Comparison of ENCODE assay signal across 32 cellular contexts in genomic region chr13:91699863-91700262, GRCh38.
"Had no signal": no experiment of that assay in that cellular context is flagged by ENCODE, and none has a peak within 500 bp of the region (broad histone marks: within the 10 kb centered on the region; RNA-seq: fewer than 3 reads in every experiment).

No MANE protein-coding gene starts in this region.

- H3K27me3 ChIP-seq: adrenal gland, body of pancreas, colonic mucosa had no signal

- H3K27ac ChIP-seq: adrenal gland, body of pancreas, colonic mucosa, WERI-Rb-1 had no signal

- H3K9me3 Mint-ChIP-seq: activated naive CD4-positive, alpha-beta T cell treated with anti-CD3 and anti-CD28 coated beads for 36 hours; activated naive CD4-positive, alpha-beta T cell treated with anti-CD3 and anti-CD28 coated beads, Interleukin-2, amount 50 U/mL, for 24 hours; activated naive CD8-positive, alpha-beta T cell treated with anti-CD3 and anti-CD28 coated beads for 36 hours; activated T-helper 1 cell treated with anti-CD3 and anti-CD28 coated beads, Interleukin-12 subunit alpha, Interleukin-12 subunit beta, Interleukin-2, Interleukin-4 antibody, amounts not matched to agents 30 ng/mL and 10 ng/mL and 1 ng/mL, durations not matched to agents 14 hours and 24 hours and 36 hours; activated T-helper 2 cell treated with anti-CD3 and anti-CD28 coated beads, Interferon-gamma antibody, Interleukin-2, Interleukin-4, amounts not matched to agents 10 μg/mL and 5 μg/mL and 100 μg/mL, durations not matched to agents 14 hours and 24 hours and 36 hours; T-helper 2 cell treated with Interferon-gamma antibody and Interleukin-4, amounts not matched to agents 5 μg/mL and 100 μg/mL, for 36 hours had no signal

- H3K36me3 ChIP-seq: adrenal gland, colonic mucosa, WERI-Rb-1 had no signal

- H3K4me1 Mint-ChIP-seq: activated B cell treated with CpG ODN at 0.5 μM for 24 hours; activated CD8-positive, alpha-beta memory T cell treated with anti-CD3 and anti-CD28 coated beads, Interleukin-2, amount 10 ng/mL, durations not matched to agents 7 days and 5 days; activated naive CD4-positive, alpha-beta T cell treated with anti-CD3 and anti-CD28 coated beads, Interleukin-2, amount 50 U/mL, for 24 hours; activated naive CD8-positive, alpha-beta T cell treated with anti-CD3 and anti-CD28 coated beads for 36 hours; activated naive CD8-positive, alpha-beta T cell treated with anti-CD3 and anti-CD28 coated beads, Interleukin-2, amount 50 U/mL, for 24 hours; T-helper 17 cell had no signal

- H3K9me3 ChIP-seq: adrenal gland, body of pancreas, colonic mucosa had no signal

- ATAC-seq: activated CD4-positive, CD25-positive, alpha-beta regulatory T cell treated with anti-CD3 and anti-CD28 coated beads, Interleukin-2, amount 50 U/mL, for 24 hours; activated CD8-positive, alpha-beta memory T cell treated with anti-CD3 and anti-CD28 coated beads, Interleukin-2, amount 10 ng/mL, durations not matched to agents 7 days and 5 days; activated CD8-positive, alpha-beta T cell treated with anti-CD3 and anti-CD28 coated beads, Interleukin-2, amount 10 ng/mL, durations not matched to agents 7 days and 5 days; activated naive CD8-positive, alpha-beta T cell treated with anti-CD3 and anti-CD28 coated beads, Interleukin-2, amount 50 U/mL, for 24 hours; body of pancreas; esophagus mucosa; T-helper 17 cell had no signal

- H3K36me3 Mint-ChIP-seq: activated CD8-positive, alpha-beta memory T cell treated with anti-CD3 and anti-CD28 coated beads, Interleukin-2, amount 10 ng/mL, durations not matched to agents 7 days and 5 days; activated naive CD4-positive, alpha-beta T cell treated with anti-CD3 and anti-CD28 coated beads, Interleukin-2, amount 50 U/mL, for 24 hours; activated naive CD8-positive, alpha-beta T cell treated with anti-CD3 and anti-CD28 coated beads for 36 hours had no signal

- FAIRE-seq: frontal cortex had no signal

- H3K27me3 Mint-ChIP-seq: activated B cell treated with CpG ODN at 0.5 μM for 24 hours; activated CD8-positive, alpha-beta memory T cell treated with anti-CD3 and anti-CD28 coated beads, Interleukin-2, amount 10 ng/mL, durations not matched to agents 7 days and 5 days; activated naive CD4-positive, alpha-beta T cell treated with anti-CD3 and anti-CD28 coated beads, Interleukin-2, amount 50 U/mL, for 24 hours; activated naive CD8-positive, alpha-beta T cell treated with anti-CD3 and anti-CD28 coated beads for 36 hours; activated naive CD8-positive, alpha-beta T cell treated with anti-CD3 and anti-CD28 coated beads, Interleukin-2, amount 50 U/mL, for 24 hours; T-helper 17 cell had no signal

- H3K4me1 ChIP-seq: adrenal gland, body of pancreas, colonic mucosa had no signal

- DNase-seq: activated B cell treated with CpG ODN at 0.5 μM for 24 hours; activated CD4-positive, alpha-beta T cell treated with anti-CD3 and anti-CD28 coated beads for 48 hours; activated CD4-positive, alpha-beta T cell treated with anti-CD3 and anti-CD28 coated beads, Interleukin-2, amount 50 U/mL, for 1 hour; activated CD4-positive, alpha-beta T cell treated with anti-CD3 and anti-CD28 coated beads, Interleukin-2, amount 50 U/mL, for 48 hours; activated CD8-positive, alpha-beta memory T cell treated with anti-CD3 and anti-CD28 coated beads, Interleukin-2, amount 10 ng/mL, durations not matched to agents 7 days and 5 days; activated CD8-positive, alpha-beta memory T cell treated with anti-CD3 and anti-CD28 coated beads, Interleukin-2, amount 50 U/mL, for 4 hours; activated CD8-positive, alpha-beta T cell treated with anti-CD3 and anti-CD28 coated beads, Interleukin-2, amount 10 ng/mL, durations not matched to agents 7 days and 5 days; activated effector memory CD4-positive, alpha-beta T cell treated with anti-CD3 and anti-CD28 coated beads, Interleukin-2, amount 50 U/mL, for 16 hours; activated naive CD4-positive, alpha-beta T cell treated with anti-CD3 and anti-CD28 coated beads for 36 hours; activated naive CD8-positive, alpha-beta T cell treated with anti-CD3 and anti-CD28 coated beads for 36 hours; activated naive CD8-positive, alpha-beta T cell treated with anti-CD3 and anti-CD28 coated beads, Interleukin-2, amount 50 U/mL, for 24 hours; activated T-cell treated with anti-CD3 and anti-CD28 coated beads, Interleukin-2, amount 50 U/mL, for 1 hour; activated T-cell treated with anti-CD3 and anti-CD28 coated beads, Interleukin-2, amount 50 U/mL, for 48 hours; adrenal gland; amygdala; aorta; body of pancreas; caudate nucleus; colonic mucosa; effector CD8-positive, alpha-beta T cell; foreskin fibroblast; head of caudate nucleus; T-helper 17 cell; T1000; WERI-Rb-1 had no signal

- H3K4me3 Mint-ChIP-seq: activated B cell treated with CpG ODN at 0.5 μM for 24 hours; activated CD8-positive, alpha-beta memory T cell treated with anti-CD3 and anti-CD28 coated beads, Interleukin-2, amount 10 ng/mL, durations not matched to agents 7 days and 5 days; activated CD8-positive, alpha-beta T cell treated with anti-CD3 and anti-CD28 coated beads, Interleukin-2, amount 10 ng/mL, durations not matched to agents 7 days and 5 days; activated naive CD4-positive, alpha-beta T cell treated with anti-CD3 and anti-CD28 coated beads for 36 hours; activated naive CD4-positive, alpha-beta T cell treated with anti-CD3 and anti-CD28 coated beads, Interleukin-2, amount 50 U/mL, for 24 hours; activated naive CD8-positive, alpha-beta T cell treated with anti-CD3 and anti-CD28 coated beads for 36 hours; activated naive CD8-positive, alpha-beta T cell treated with anti-CD3 and anti-CD28 coated beads, Interleukin-2, amount 50 U/mL, for 24 hours; activated T-helper 1 cell treated with anti-CD3 and anti-CD28 coated beads, Interleukin-12 subunit alpha, Interleukin-12 subunit beta, Interleukin-2, Interleukin-4 antibody, amounts not matched to agents 30 ng/mL and 10 ng/mL and 1 ng/mL, durations not matched to agents 14 hours and 24 hours and 36 hours; T-helper 17 cell; T-helper 2 cell treated with Interferon-gamma antibody and Interleukin-4, amounts not matched to agents 5 μg/mL and 100 μg/mL, for 36 hours had no signal

- H3K27ac Mint-ChIP-seq: activated B cell treated with CpG ODN at 0.5 μM for 24 hours; activated CD8-positive, alpha-beta memory T cell treated with anti-CD3 and anti-CD28 coated beads, Interleukin-2, amount 10 ng/mL, durations not matched to agents 7 days and 5 days; activated CD8-positive, alpha-beta T cell treated with anti-CD3 and anti-CD28 coated beads, Interleukin-2, amount 10 ng/mL, durations not matched to agents 7 days and 5 days; activated naive CD4-positive, alpha-beta T cell treated with anti-CD3 and anti-CD28 coated beads for 36 hours; activated naive CD4-positive, alpha-beta T cell treated with anti-CD3 and anti-CD28 coated beads, Interleukin-2, amount 50 U/mL, for 24 hours; activated naive CD8-positive, alpha-beta T cell treated with anti-CD3 and anti-CD28 coated beads for 36 hours; activated naive CD8-positive, alpha-beta T cell treated with anti-CD3 and anti-CD28 coated beads, Interleukin-2, amount 50 U/mL, for 24 hours; activated T-helper 1 cell treated with anti-CD3 and anti-CD28 coated beads, Interleukin-12 subunit alpha, Interleukin-12 subunit beta, Interleukin-2, Interleukin-4 antibody, amounts not matched to agents 30 ng/mL and 10 ng/mL and 1 ng/mL, durations not matched to agents 14 hours and 24 hours and 36 hours; activated T-helper 2 cell treated with anti-CD3 and anti-CD28 coated beads, Interferon-gamma antibody, Interleukin-2, Interleukin-4, amounts not matched to agents 10 μg/mL and 5 μg/mL and 100 μg/mL, durations not matched to agents 14 hours and 24 hours and 36 hours; T-helper 17 cell; T-helper 2 cell treated with Interferon-gamma antibody and Interleukin-4, amounts not matched to agents 5 μg/mL and 100 μg/mL, for 36 hours had no signal

- H3K4me3 ChIP-seq: adrenal gland, body of pancreas, colonic mucosa had no signal
